Comparison of ENCODE assay signal across 8 cellular contexts in genomic region chr1:225454733-225455132, GRCh38. TPM values are rescaled to one million over a fixed set of nuclear protein-coding genes. Genes with fewer than 3 reads are reported as not detected.
DNase-seq lines count a peak whose midpoint lies in the region; ATAC-seq, FAIRE-seq and TF ChIP-seq lines count a peak whose summit lies in the region.

No MANE protein-coding gene starts in this region.

- intact Hi-C loops in posterior vena cava (cut with DNase I), result no loop called here

- H3K36me3 Mint-ChIP-seq in T-helper 17 cell (ENCODE audit: low read depth), result no peaks in the 10 kb centered on the region
- H3K36me3 Mint-ChIP-seq in central memory CD8-positive, alpha-beta T cell (ENCODE audit: insufficient read depth), result peaks cover 3% of the 10 kb centered on the region

- no peak for TF ChIP-seq POLR2A in H54 (IDR thresholded peaks at IDR 0.05; ENCODE audit: low read depth, low read length)

- in situ Hi-C loops in ACHN (cut with HindIII; ENCODE audit: low pct_ligation_motif_present, low pct_unique_long_range_greater_than_20kb, low sequenced_read_pairs), result no loop called here

- H3K27ac Mint-ChIP-seq in T-helper 17 cell, result no peak overlapping the region
- peak overlapping the region; percentile 82 for H3K27ac Mint-ChIP-seq in central memory CD8-positive, alpha-beta T cell (ENCODE audit: low read depth)

- no peaks in the 10 kb centered on the region for H3K9me3 Mint-ChIP-seq in central memory CD8-positive, alpha-beta T cell

- DNase-seq in ACHN (peak; percentile 97), H54 (ENCODE audit: insufficient read length, low spot score) (peak; percentile 77), T-helper 17 cell (no peak), posterior vena cava (ENCODE audit: low spot score) (peak; percentile 83), cerebellar nuclear complex (lab: John Stamatoyannopoulos, UW) (no peak)
- DNase-seq in central memory CD8-positive, alpha-beta T cell (ENCODE audit: low spot score in 2 of 2), result peak in 1 of 2 donors; percentile 51

- no peaks in the 10 kb centered on the region for H3K9me3 ChIP-seq in T-helper 17 cell (ENCODE audit: control insufficient read depth, low read length, poor library complexity, severe bottlenecking)

- peaks cover 11% of the 10 kb centered on the region for H3K4me1 Mint-ChIP-seq in T-helper 17 cell
- H3K4me1 Mint-ChIP-seq in central memory CD8-positive, alpha-beta T cell, result peaks cover 36% of the 10 kb centered on the region

- ATAC-seq in T-helper 17 cell (peak; percentile 25), GM18861 (IDR thresholded peaks at IDR 0.05; ENCODE audit: unreplicated experiment) (no peak), GM18870 (IDR thresholded peaks at IDR 0.05; ENCODE audit: unreplicated experiment) (no peak)
- peak; percentile 99 for ATAC-seq in central memory CD8-positive, alpha-beta T cell (replicated peaks; ENCODE audit: extremely low read depth, poor library complexity, severe bottlenecking)

- no peaks in the 10 kb centered on the region for H3K27me3 Mint-ChIP-seq in T-helper 17 cell
- no peaks in the 10 kb centered on the region for H3K27me3 Mint-ChIP-seq in central memory CD8-positive, alpha-beta T cell

- peak; percentile 78 for FAIRE-seq in H54 (lab: Jason Lieb, UNC)

- no peak overlapping the region for H3K4me3 Mint-ChIP-seq in T-helper 17 cell
- peak overlapping the region; percentile 28 for H3K4me3 Mint-ChIP-seq in central memory CD8-positive, alpha-beta T cell

RNA-seq across cellular contexts. Expression of gene LBR, which starts 26.9 kb away (rescaled TPM):
- total RNA-seq in T-helper 17 cell (100 to 1,000 TPM; 116 to 121 TPM), posterior vena cava (10 to 100 TPM; 52.4 to 61.3 TPM)

Comparison
In these comparisons a context has a peak if more than half of its experiments do, and no peak if none do; other contexts are left out.
1. DNase-seq: peak in ACHN (single experiment), H54 (single experiment) and posterior vena cava (single experiment); none in T-helper 17 cell (0 of 3) and cerebellar nuclear complex (0 of 2).
2. ATAC-seq: peak in T-helper 17 cell (single experiment) and central memory CD8-positive, alpha-beta T cell (single experiment); none in GM18861 (single experiment) and GM18870 (single experiment).